ENCODE assay signal across 11 cellular contexts in the genomic region with DNA sequence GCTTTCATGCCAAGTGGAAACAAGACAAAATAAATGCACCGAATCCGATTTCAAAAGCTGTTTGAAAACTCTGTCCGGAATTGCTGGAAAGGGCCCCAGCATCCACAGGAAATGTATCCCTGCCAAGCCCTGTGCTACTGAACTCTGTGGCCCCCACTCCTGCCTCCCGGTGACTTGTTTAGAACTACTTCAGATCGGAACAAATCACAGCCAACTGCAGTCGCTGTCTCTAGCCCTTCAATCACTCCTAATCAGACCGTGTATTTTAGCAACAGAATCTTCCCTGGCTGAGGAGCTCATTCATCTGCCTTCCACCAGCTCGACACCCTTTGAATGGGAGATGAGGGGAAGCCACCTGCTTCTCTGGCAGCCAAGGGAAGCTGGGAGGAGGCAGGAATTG.
DNase-seq lines count a peak whose midpoint lies in the region; ATAC-seq, FAIRE-seq and TF ChIP-seq lines count a peak whose summit lies in the region.
"Had no signal": no experiment of that assay in that cellular context is flagged by ENCODE, and none has a peak within 500 bp of the region (broad histone marks: within the 10 kb centered on the region; RNA-seq: fewer than 3 reads in every experiment).

No MANE protein-coding gene starts in this region.

- no peaks in the 10 kb centered on the region for H3K9me3 ChIP-seq in endothelial cell of umbilical vein (replicated peaks; ENCODE audit: control insufficient read depth, insufficient read depth, low read length)

- DNase-seq in C1 segment of cervical spinal cord (lab: John Stamatoyannopoulos, UW): peak in 8 of 14 donors; percentile 6 to 47 (median 28)
- DNase-seq in NCI-H69 (lab: John Stamatoyannopoulos, UW): peak; percentile 69
- peak; percentile 40 for DNase-seq in endothelial cell of umbilical vein (ENCODE audit: low read depth, low spot score)
- DNase-seq in activated T-cell treated with anti-CD3 and anti-CD28 coated beads, Interleukin-2, amount 50 U/mL, for 24 hours: no peak
- DNase-seq in activated CD8-positive, alpha-beta memory T cell treated with anti-CD3 and anti-CD28 coated beads, Interleukin-2, amount 50 U/mL, for 48 hours: no peak
- DNase-seq: activated effector memory CD4-positive, alpha-beta T cell treated with Interleukin-2 at 50 U/mL for 16 hours; effector memory CD4-positive, alpha-beta T cell had no signal

- no peak for TF ChIP-seq CTCF in endothelial cell of umbilical vein (IDR thresholded peaks at IDR 0.05; ENCODE audit: extremely low read depth in 1 of 2, insufficient read depth in 1 of 2, low read depth in 1 of 2, low read length in 2 of 2)
- TF ChIP-seq CTCF in nephron (IDR thresholded peaks at IDR 0.05; ENCODE audit: unreplicated experiment in 3 of 3): no peak

- H3K9me1 ChIP-seq in endothelial cell of umbilical vein (replicated peaks; ENCODE audit: control insufficient read depth, extremely low read depth, insufficient read depth, low read length): no peaks in the 10 kb centered on the region

- no peaks in the 10 kb centered on the region for H4K20me1 ChIP-seq in endothelial cell of umbilical vein (replicated peaks; ENCODE audit: control insufficient read depth, extremely low read depth, insufficient read depth, low read length)

- no peaks in the 10 kb centered on the region for H3K79me2 ChIP-seq in endothelial cell of umbilical vein (ENCODE audit: control insufficient read depth, insufficient read depth, low read length)

- H3K27ac ChIP-seq in endothelial cell of umbilical vein (ENCODE audit: insufficient read depth, low read depth, low read length): no peak overlapping the region

- BruUV-seq in endothelial cell of umbilical vein (replicated peaks; lab: Mats Ljungman, UMichigan): no TSS peak

- H2AFZ ChIP-seq in endothelial cell of umbilical vein (ENCODE audit: low read depth, low read length): no peak overlapping the region

- dilution Hi-C loops in endothelial cell of umbilical vein (cut with MboI; ENCODE audit: extremely low pct_ligation_motif_present, low sequenced_read_pairs): no loop called here

- H3K9me3 Mint-ChIP-seq in nephron: no peaks in the 10 kb centered on the region
- H3K9me3 Mint-ChIP-seq in activated T-cell treated with anti-CD3 and anti-CD28 coated beads, Interleukin-2, amount 50 U/mL, for 24 hours: no peaks in the 10 kb centered on the region

- H3K36me3 Mint-ChIP-seq in nephron (ENCODE audit: low read depth): no peaks in the 10 kb centered on the region
- no peaks in the 10 kb centered on the region for H3K36me3 Mint-ChIP-seq in activated T-cell treated with anti-CD3 and anti-CD28 coated beads, Interleukin-2, amount 50 U/mL, for 24 hours (ENCODE audit: low read depth)

- ATAC-seq in GM21360 (IDR thresholded peaks at IDR 0.05; ENCODE audit: unreplicated experiment): no peak
- ATAC-seq in activated CD4-positive, CD25-positive, alpha-beta regulatory T cell treated with anti-CD3 and anti-CD28 coated beads, Interleukin-2, amount 50 U/mL, for 24 hours: no peak

- H3K4me2 ChIP-seq in endothelial cell of umbilical vein (ENCODE audit: insufficient read depth, low read length): no peak overlapping the region

- H3K27ac Mint-ChIP-seq in nephron: peak overlapping the region; percentile 40 to 68 (median 58)
- H3K27ac Mint-ChIP-seq in activated T-cell treated with anti-CD3 and anti-CD28 coated beads, Interleukin-2, amount 50 U/mL, for 24 hours: no peak overlapping the region

- peaks cover 2% of the 10 kb centered on the region for H3K4me1 ChIP-seq in endothelial cell of umbilical vein (ENCODE audit: control insufficient read depth, extremely low read depth, insufficient read depth, low read length)

- H3K27me3 ChIP-seq in endothelial cell of umbilical vein (ENCODE audit: control insufficient read depth in 2 of 2, insufficient read depth in 2 of 2, low read length in 2 of 2): no peaks in the 10 kb centered on the region

- peaks cover 39% of the 10 kb centered on the region for H3K4me1 Mint-ChIP-seq in nephron
- H3K4me1 Mint-ChIP-seq in activated T-cell treated with anti-CD3 and anti-CD28 coated beads, Interleukin-2, amount 50 U/mL, for 24 hours (ENCODE audit: low read depth): peaks cover 31% of the 10 kb centered on the region

- POLR2A ChIA-PET in endothelial cell of umbilical vein (lab: Charles Lee): interaction anchor here (0.6 to 0.7 kb wide), 3 partner anchors 17 to 156 kb away, joined by 3 to 5 read pairs (median 3); no protein-coding TSS in a partner anchor

- peak; percentile 66 for FAIRE-seq in endothelial cell of umbilical vein (lab: Jason Lieb, UNC)
- FAIRE-seq: TTC549 had no signal

- H3K27me3 Mint-ChIP-seq in nephron (ENCODE audit: low read depth): peaks cover 66% of the 10 kb centered on the region
- peaks cover 87% of the 10 kb centered on the region for H3K27me3 Mint-ChIP-seq in activated T-cell treated with anti-CD3 and anti-CD28 coated beads, Interleukin-2, amount 50 U/mL, for 24 hours

- intact Hi-C loops in endothelial cell of umbilical vein (cut with micrococcal nuclease): no loop called here

- CTCF ChIA-PET in endothelial cell of umbilical vein (lab: Charles Lee): interaction anchor here (0.6 to 3.2 kb wide), 10 partner anchors 26 to 173 kb away, joined by 3 to 23 read pairs (median 3); no protein-coding TSS in a partner anchor

- no peak overlapping the region for H3K4me3 ChIP-seq in endothelial cell of umbilical vein (replicated peaks in 1 of 3; ENCODE audit: insufficient read depth in 1 of 3, low read depth in 1 of 3, low read length in 3 of 3)

- no peak for TF ChIP-seq POLR2A in endothelial cell of umbilical vein (IDR thresholded peaks at IDR 0.05; ENCODE audit: low read depth, low read length)

- H3K4me3 Mint-ChIP-seq in nephron: peak overlapping the region in 2 of 3 experiments; percentile 41 to 47
- H3K4me3 Mint-ChIP-seq in activated T-cell treated with anti-CD3 and anti-CD28 coated beads, Interleukin-2, amount 50 U/mL, for 24 hours: no peak overlapping the region

- no peak overlapping the region for H3K9ac ChIP-seq in endothelial cell of umbilical vein (replicated peaks; ENCODE audit: extremely low read depth, insufficient read depth, low read length)

- no peaks in the 10 kb centered on the region for H3K36me3 ChIP-seq in endothelial cell of umbilical vein (ENCODE audit: control insufficient read depth in 2 of 2, extremely low read depth in 1 of 2, insufficient read depth in 2 of 2, low read length in 2 of 2)

TF ChIP-seq in endothelial cell of umbilical vein, 7 proteins besides CTCF, POLR2A, EP300 and RAD21:
- TF ChIP-seq POLR2AphosphoS5 (IDR thresholded peaks at IDR 0.05; ENCODE audit: insufficient read depth, low read depth, low read length) (no peak), FOS (IDR thresholded peaks at IDR 0.05; ENCODE audit: borderline replicate concordance, insufficient read depth, low read length) (no peak), GATA2 (IDR thresholded peaks at IDR 0.05; ENCODE audit: insufficient read depth, insufficient read length, low read depth, low read length) (no peak), MYC (IDR thresholded peaks at IDR 0.05; ENCODE audit: low read depth, low read length) (no peak), EZH2 (IDR thresholded peaks at IDR 0.05; ENCODE audit: borderline replicate concordance, low read depth, low read length, severe bottlenecking) (no peak), JUN (IDR thresholded peaks at IDR 0.05; ENCODE audit: borderline replicate concordance, insufficient read depth, insufficient read length, low read depth) (no peak)
- TF ChIP-seq, protein P1, sequence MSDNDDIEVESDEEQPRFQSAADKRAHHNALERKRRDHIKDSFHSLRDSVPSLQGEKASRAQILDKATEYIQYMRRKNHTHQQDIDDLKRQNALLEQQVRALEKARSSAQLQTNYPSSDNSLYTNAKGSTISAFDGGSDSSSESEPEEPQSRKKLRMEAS (IDR thresholded peaks at IDR 0.05; ENCODE audit: insufficient read depth, insufficient read length): no peak
TF ChIP-seq in endothelial cell of umbilical vein: peak in this region for 0.

Comparison
In these comparisons a context has a peak if more than half of its experiments do, and no peak if none do; other contexts are left out.
1. DNase-seq: peak in C1 segment of cervical spinal cord (8 of 14), NCI-H69 (single experiment) and endothelial cell of umbilical vein (single experiment); none in activated T-cell treated with anti-CD3 and anti-CD28 coated beads, Interleukin-2, amount 50 U/mL, for 24 hours (single experiment) and activated CD8-positive, alpha-beta memory T cell treated with anti-CD3 and anti-CD28 coated beads, Interleukin-2, amount 50 U/mL, for 48 hours (single experiment).